ENCODE assay signal across 8 cellular contexts in genomic region chr20:43942661-43943285, GRCh38. TPM values are rescaled to one million over a fixed set of nuclear protein-coding genes. Genes with fewer than 3 reads are reported as not detected.
A peak's percentile ranks its signal among the peaks of the same experiment; 100 is the strongest.
DNase-seq lines count a peak whose midpoint lies in the region; ATAC-seq and TF ChIP-seq lines count a peak whose summit lies in the region.

No MANE protein-coding gene starts in this region.

- ATAC-seq in HG03159 (IDR thresholded peaks at IDR 0.05; ENCODE audit: unreplicated experiment) = peak; percentile 53
- peak; percentile 78 for ATAC-seq in esophagus mucosa

- DNase-seq in AG04449 (ENCODE audit: low read depth, low spot score) (peak; percentile 37), GM12865 (ENCODE audit: low read depth) (peak; percentile 80), SIG-M5 treated with dmso at 0.1 percent for 504 hours (lab: John Stamatoyannopoulos, UW; ENCODE audit: unreplicated experiment) (peak; percentile 93), transverse colon (no peak), cerebellar nuclear complex (lab: John Stamatoyannopoulos, UW) (no peak), dorsolateral prefrontal cortex (no peak)

- H3K4me3 ChIP-seq in AG04449 (ENCODE audit: low read depth, low read length) (no peak overlapping the region), GM12865 (ENCODE audit: low read depth, low read length) (peak overlapping the region; percentile 14; the same call in 1 of the 2 replicates), transverse colon (no peak overlapping the region), dorsolateral prefrontal cortex (no peak overlapping the region)

- CTCF ChIA-PET in AG04449 (lab: Yijun Ruan, JAX) = interaction anchor here (1.2 to 2.7 kb wide), 4 partner anchors 12 to 193 kb away, joined by 3 to 11 read pairs (median 5); no protein-coding TSS in a partner anchor

- intact Hi-C loops in transverse colon (cut with DNase I; ENCODE audit: low total_unique reads) (no loop called here), dorsolateral prefrontal cortex (cut with DNase I) (no loop called here)

- H3K27me3 ChIP-seq in transverse colon (no peaks in the 10 kb centered on the region), dorsolateral prefrontal cortex (no peaks in the 10 kb centered on the region)

- no peak for TF ChIP-seq POLR2A in transverse colon (IDR thresholded peaks at IDR 0.05)

- no peaks in the 10 kb centered on the region for H3K36me3 ChIP-seq in transverse colon

- peaks cover 0 to 43% (median 31%) of the 10 kb centered on the region in 4 donors for H3K4me1 ChIP-seq in transverse colon

- POLR2A ChIA-PET in AG04449 (lab: Yijun Ruan, JAX) = interaction anchor here (0.9 kb wide), 1 partner anchor 12 kb away, joined by 3 read pairs; no protein-coding TSS in a partner anchor

- no peaks in the 10 kb centered on the region for H3K9me3 ChIP-seq in transverse colon

- in situ Hi-C loops in transverse colon (cut with MboI; ENCODE audit: low pct_ligation_motif_present in 1 of 4, low pct_unique_long_range_greater_than_20kb in 1 of 4, low sequenced_read_pairs in 3 of 4) = no loop called here

- peak overlapping the region; percentile 46 to 68 (median 58) for H3K27ac ChIP-seq in transverse colon
- peak overlapping the region in 28 of 59 donors; percentile 4 to 66 (median 40) for H3K27ac ChIP-seq in dorsolateral prefrontal cortex

- TF ChIP-seq CTCF in AG04449 (IDR thresholded peaks at IDR 0.05; ENCODE audit: insufficient read depth, low read length, missing control alignments) = no peak
- no peak for TF ChIP-seq CTCF in GM12865 (IDR thresholded peaks at IDR 0.05; ENCODE audit: insufficient read depth, low read depth, low read length, missing control alignments)
- TF ChIP-seq CTCF in transverse colon (IDR thresholded peaks at IDR 0.05) = no peak
- no peak for TF ChIP-seq CTCF in dorsolateral prefrontal cortex (IDR thresholded peaks at IDR 0.05 in 54 of 56, conservative IDR thresholded peaks at IDR 0.05 in 2 of 56; ENCODE audit: low read depth in 1 of 56, partially characterized antibody in 56 of 56)

- no peak for TF ChIP-seq EP300 in transverse colon (IDR thresholded peaks at IDR 0.05; ENCODE audit: low read depth)

- 0 to 38% methylated on average over 1 to 9 of the region's 9 CpGs for WGBS in transverse colon (ENCODE audit: low coverage in 1 of 2), 2 donors

RNA-seq across cellular contexts. Expression of gene TOX2, which starts 28.1 kb away (rescaled TPM):
- total RNA-seq in esophagus mucosa = 1.2 TPM
- total RNA-seq in transverse colon = 10 to 100 TPM in 2 of 4 donors, 1 to 10 TPM in 2; 1.5 to 15.7 (median 6.8) TPM
- 10 to 100 TPM in 117 of 120 experiments, 1 to 10 TPM in 3; 5.5 to 33.1 (median 20.3) TPM for total RNA-seq in dorsolateral prefrontal cortex

Comparison
In these comparisons a context has a peak if more than half of its experiments do, and no peak if none do; other contexts are left out.
1. DNase-seq: peak in AG04449 (single experiment), GM12865 (single experiment) and SIG-M5 treated with dmso at 0.1 percent for 504 hours (single experiment); none in transverse colon (single experiment), cerebellar nuclear complex (0 of 2) and dorsolateral prefrontal cortex (0 of 10).